ENCODE assay signal across 8 cellular contexts in the genomic region with DNA sequence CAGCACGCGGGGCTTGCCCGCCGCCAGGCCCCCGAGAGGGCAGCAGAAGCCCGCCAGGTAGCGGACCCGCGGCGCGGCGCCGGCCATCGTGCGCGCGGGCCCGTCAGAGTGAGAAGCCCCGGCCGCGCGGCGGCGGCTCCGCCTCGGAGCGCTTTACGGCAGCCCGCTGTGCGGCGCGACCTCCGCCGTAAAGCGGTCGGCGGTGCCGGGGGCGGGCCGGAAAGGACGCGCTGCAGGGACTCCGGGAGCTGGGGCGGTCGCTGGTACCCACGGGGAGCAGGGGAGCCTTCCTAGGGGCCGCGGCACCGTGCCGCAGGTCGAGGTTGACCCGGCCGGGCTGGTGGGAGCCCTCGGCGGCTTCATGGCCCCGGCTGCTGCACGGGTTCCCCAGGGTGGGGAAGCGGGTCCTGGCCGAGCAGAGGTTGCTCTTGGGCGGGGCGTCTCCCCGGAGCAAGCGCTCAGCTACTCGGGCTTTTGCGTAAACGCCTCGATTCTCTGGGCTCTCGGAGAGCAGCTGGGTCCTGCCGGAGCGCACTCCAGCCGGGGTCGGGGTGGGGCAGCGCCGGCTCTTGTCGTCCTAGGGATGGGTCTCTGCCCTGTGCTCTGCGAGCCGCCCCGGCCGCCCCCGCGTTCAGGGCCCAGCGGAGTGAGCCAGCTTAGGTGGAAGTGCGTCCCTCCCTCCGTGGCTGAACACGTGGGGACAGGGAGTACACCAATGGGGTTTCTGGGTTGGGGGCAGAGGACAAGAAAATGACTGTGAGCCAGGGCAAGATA. TPM values are rescaled to one million over a fixed set of nuclear protein-coding genes. Genes with fewer than 3 reads are reported as not detected.
DNase-seq lines count a peak whose midpoint lies in the region; ATAC-seq, FAIRE-seq and TF ChIP-seq lines count a peak whose summit lies in the region.

A gene with protein sequence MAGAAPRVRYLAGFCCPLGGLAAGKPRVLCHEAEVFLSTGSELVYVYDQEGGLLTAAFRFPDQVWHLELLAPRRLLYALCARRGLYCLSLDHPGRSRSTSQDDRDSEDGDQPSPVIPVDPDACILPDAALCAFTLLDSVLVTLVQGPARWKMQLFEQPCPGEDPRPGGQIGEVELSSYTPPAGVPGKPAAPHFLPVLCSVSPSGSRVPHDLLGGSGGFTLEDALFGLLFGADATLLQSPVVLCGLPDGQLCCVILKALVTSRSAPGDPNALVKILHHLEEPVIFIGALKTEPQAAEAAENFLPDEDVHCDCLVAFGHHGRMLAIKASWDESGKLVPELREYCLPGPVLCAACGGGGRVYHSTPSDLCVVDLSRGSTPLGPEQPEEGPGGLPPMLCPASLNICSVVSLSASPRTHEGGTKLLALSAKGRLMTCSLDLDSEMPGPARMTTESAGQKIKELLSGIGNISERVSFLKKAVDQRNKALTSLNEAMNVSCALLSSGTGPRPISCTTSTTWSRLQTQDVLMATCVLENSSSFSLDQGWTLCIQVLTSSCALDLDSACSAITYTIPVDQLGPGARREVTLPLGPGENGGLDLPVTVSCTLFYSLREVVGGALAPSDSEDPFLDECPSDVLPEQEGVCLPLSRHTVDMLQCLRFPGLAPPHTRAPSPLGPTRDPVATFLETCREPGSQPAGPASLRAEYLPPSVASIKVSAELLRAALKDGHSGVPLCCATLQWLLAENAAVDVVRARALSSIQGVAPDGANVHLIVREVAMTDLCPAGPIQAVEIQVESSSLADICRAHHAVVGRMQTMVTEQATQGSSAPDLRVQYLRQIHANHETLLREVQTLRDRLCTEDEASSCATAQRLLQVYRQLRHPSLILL (minus strand): TSS at position 110 of the 774 bp plus-strand sequence. CDS start 23 bp downstream, at position 87.

- H3K9me3 ChIP-seq in astrocyte (ENCODE audit: insufficient read depth, low read depth, low read length) (no peaks in the 10 kb centered on the region), hepatocyte (ENCODE audit: low read depth) (no peaks in the 10 kb centered on the region), aorta (ENCODE audit: control insufficient read depth, low read length) (no peaks in the 10 kb centered on the region)

- H3K4me3 Mint-ChIP-seq in astrocyte (ENCODE audit: unreplicated experiment): peak within 1 kb of the TSS; percentile 90

- H3K4me3 ChIP-seq in astrocyte (ENCODE audit: insufficient read depth, low read depth, low read length) (peak within 1 kb of the TSS; percentile 81), hepatocyte (peak within 1 kb of the TSS; percentile 94), aorta (ENCODE audit: low read length in 2 of 2) (peak within 1 kb of the TSS; percentile 39 to 66)

- H2AFZ ChIP-seq in astrocyte (ENCODE audit: low read depth, low read length): peak within 1 kb of the TSS; percentile 67
- H2AFZ ChIP-seq in hepatocyte: peak within 1 kb of the TSS; percentile 97

- peak; percentile 18 for DNase-seq in GF-D8 (lab: John Stamatoyannopoulos, UW)
- peak; percentile 64 for DNase-seq in GOT3 (lab: John Stamatoyannopoulos, UW)
- DNase-seq in NAMALWA (ENCODE audit: low spot score): peak; percentile 87
- peak; percentile 71 for DNase-seq in T-helper 9 cell
- DNase-seq in astrocyte (ENCODE audit: low read depth): peak; percentile 56
- DNase-seq in hepatocyte (ENCODE audit: low spot score): peak; percentile 93
- peak; percentile 96 for DNase-seq in retina
- DNase-seq in aorta: peak; percentile 86 to 93

- no peaks in the 10 kb centered on the region for H3K27me3 Mint-ChIP-seq in astrocyte (ENCODE audit: low read depth, unreplicated experiment)

- H3K4me1 ChIP-seq in astrocyte (ENCODE audit: insufficient read depth, low read length) (peaks cover 48% of the 10 kb centered on the region), hepatocyte (ENCODE audit: insufficient read depth) (peaks cover 26% of the 10 kb centered on the region), aorta (ENCODE audit: control insufficient read depth in 1 of 2, insufficient read depth in 2 of 2, low read length in 2 of 2) (no peaks in the 10 kb centered on the region)

- H3K36me3 Mint-ChIP-seq in astrocyte (ENCODE audit: low read depth, unreplicated experiment): peaks cover 21% of the 10 kb centered on the region

- no peak for FAIRE-seq in astrocyte (lab: Jason Lieb, UNC)

- no peaks in the 10 kb centered on the region for H3K9me3 Mint-ChIP-seq in astrocyte (ENCODE audit: unreplicated experiment)

- peak within 1 kb of the TSS; percentile 94 for H3K27ac Mint-ChIP-seq in astrocyte (ENCODE audit: unreplicated experiment)

- H3K4me2 ChIP-seq in astrocyte (ENCODE audit: low read length) (peak within 1 kb of the TSS; percentile 98), hepatocyte (peak within 1 kb of the TSS; percentile 99)

- TF ChIP-seq CTCF in astrocyte (IDR thresholded peaks at IDR 0.05; ENCODE audit: insufficient read depth, low read depth, low read length) (no peak), hepatocyte (IDR thresholded peaks at IDR 0.05; ENCODE audit: poor library complexity) (no peak)

- H3K27me3 ChIP-seq in astrocyte (ENCODE audit: insufficient read depth, low read length): no peaks in the 10 kb centered on the region
- H3K27me3 ChIP-seq in hepatocyte: no peaks in the 10 kb centered on the region
- no peaks in the 10 kb centered on the region for H3K27me3 ChIP-seq in aorta (ENCODE audit: control insufficient read depth in 1 of 2, insufficient read depth in 2 of 2, low read length in 1 of 2)

- H4K20me1 ChIP-seq in astrocyte (ENCODE audit: insufficient read depth, low read length): peaks cover 55% of the 10 kb centered on the region
- no peaks in the 10 kb centered on the region for H4K20me1 ChIP-seq in hepatocyte (ENCODE audit: insufficient read depth, poor library complexity, severe bottlenecking)

- ATAC-seq in aorta (ENCODE audit: low FRiP score): peak; percentile 90

- H3K79me2 ChIP-seq in astrocyte (ENCODE audit: insufficient read depth, low read length): peaks cover 59% of the 10 kb centered on the region
- H3K79me2 ChIP-seq in hepatocyte: peaks cover 24% of the 10 kb centered on the region

- peak within 1 kb of the TSS; percentile 69 for H3K27ac ChIP-seq in astrocyte (ENCODE audit: low read depth, low read length)
- peak within 1 kb of the TSS; percentile 80 for H3K27ac ChIP-seq in hepatocyte
- H3K27ac ChIP-seq in aorta (ENCODE audit: low read depth in 1 of 2, low read length in 2 of 2): peak within 1 kb of the TSS in 1 of 2 donors; percentile 79

- WGBS in hepatocyte (ENCODE audit: low lambda C conversion rate, missing lambda C conversion rate): 2% methylated on average over 58 of the region's 85 CpGs
- WGBS in aorta, 2 donors: 0% methylated on average over 76 to 85 of the region's 85 CpGs

- intact Hi-C loops in aorta (cut with DNase I): loop anchor here (2.0 to 5.0 kb wide), 4 partner anchors 14 to 260 kb away; no protein-coding TSS in a partner anchor

- peak within 1 kb of the TSS; percentile 89 for H3K9ac ChIP-seq in astrocyte (ENCODE audit: low read length)

- H3K4me1 Mint-ChIP-seq in astrocyte (ENCODE audit: low read depth, unreplicated experiment): peaks cover 45% of the 10 kb centered on the region

- H3K36me3 ChIP-seq in astrocyte (ENCODE audit: insufficient read depth, low read length) (peaks cover 10% of the 10 kb centered on the region), hepatocyte (replicated peaks; ENCODE audit: insufficient read depth, low read depth) (no peaks in the 10 kb centered on the region), aorta (ENCODE audit: control insufficient read depth in 1 of 2, insufficient read depth in 2 of 2, low read length in 1 of 2) (no peaks in the 10 kb centered on the region)

- H3K9me2 ChIP-seq in hepatocyte (replicated peaks; ENCODE audit: insufficient read depth): no peaks in the 10 kb centered on the region

RNA-seq across cellular contexts. Expression of the gene that starts here (rescaled TPM):
- total RNA-seq in astrocyte: 35.8 and 38.9 TPM in 2 replicates
- 18.3 and 20.9 TPM in 2 replicates for total RNA-seq in hepatocyte
- 30.7 and 34.4 TPM in 2 replicates for polyA plus RNA-seq in hepatocyte
- 10 to 100 TPM; 20.9 to 32.2 TPM for total RNA-seq in aorta
- 10 to 100 TPM in 1 of 2 donors, 1 to 10 TPM in 1; 8.8 to 48.4 TPM for polyA plus RNA-seq in aorta

Comparison
In these comparisons a context has a peak if more than half of its experiments do, and no peak if none do; other contexts are left out.
1. DNase-seq: peak in every context shown above with its lines; median percentile 96 in retina; 93 in hepatocyte; 90 in aorta; 87 in NAMALWA; 71 in T-helper 9 cell; 64 in GOT3; 56 in astrocyte; 18 in GF-D8.